28 cellular contexts compared by ENCODE assay signal in the genomic region with DNA sequence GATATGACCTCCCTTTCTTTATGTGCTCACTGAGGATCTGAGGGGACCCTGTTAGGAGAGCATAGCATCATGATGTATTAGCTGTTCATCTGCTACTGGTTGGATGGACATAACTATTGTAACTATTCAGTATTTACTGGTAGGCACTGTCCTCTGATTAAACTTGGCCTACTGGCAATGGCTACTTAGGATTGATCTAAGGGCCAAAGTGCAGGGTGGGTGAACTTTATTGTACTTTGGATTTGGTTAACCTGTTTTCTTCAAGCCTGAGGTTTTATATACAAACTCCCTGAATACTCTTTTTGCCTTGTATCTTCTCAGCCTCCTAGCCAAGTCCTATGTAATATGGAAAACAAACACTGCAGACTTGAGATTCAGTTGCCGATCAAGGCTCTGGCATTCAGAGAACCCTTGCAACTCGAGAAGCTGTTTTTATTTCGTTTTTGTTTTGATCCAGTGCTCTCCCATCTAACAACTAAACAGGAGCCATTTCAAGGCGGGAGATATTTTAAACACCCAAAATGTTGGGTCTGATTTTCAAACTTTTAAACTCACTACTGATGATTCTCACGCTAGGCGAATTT. TPM values are rescaled to one million over a fixed set of nuclear protein-coding genes. Genes with fewer than 3 reads are reported as not detected.
"Had no signal": no experiment of that assay in that cellular context is flagged by ENCODE, and none has a peak within 500 bp of the region (broad histone marks: within the 10 kb centered on the region; RNA-seq: fewer than 3 reads in every experiment).

No MANE protein-coding gene starts in this region.

- H3K79me2 ChIP-seq: parathyroid adenoma had no signal

- H3K9ac ChIP-seq: parathyroid adenoma had no signal

- H2AFZ ChIP-seq: parathyroid adenoma had no signal

- H3K27me3 ChIP-seq: breast epithelium, esophagus muscularis mucosa, right atrium auricular region, uterus had no signal

- H3K4me1 Mint-ChIP-seq: activated naive CD4-positive, alpha-beta T cell treated with anti-CD3 and anti-CD28 coated beads, Interleukin-2, amount 50 U/mL, for 24 hours; activated naive CD8-positive, alpha-beta T cell treated with anti-CD3 and anti-CD28 coated beads, Interleukin-2, amount 50 U/mL, for 24 hours had no signal

- H3K27ac ChIP-seq: breast epithelium, esophagus muscularis mucosa, left lung, neutrophil, parathyroid adenoma, right atrium auricular region, thoracic aorta, uterus, WERI-Rb-1 had no signal

- H3K9me3 ChIP-seq: esophagus muscularis mucosa, left lung, neutrophil, right atrium auricular region, thoracic aorta, uterus had no signal

- DNase-seq: activated CD4-positive, alpha-beta memory T cell treated with anti-CD3 and anti-CD28 coated beads for 36 hours; activated CD4-positive, alpha-beta T cell treated with anti-CD3 and anti-CD28 coated beads for 48 hours; activated naive CD8-positive, alpha-beta T cell treated with anti-CD3 and anti-CD28 coated beads, Interleukin-2, amount 50 U/mL, for 24 hours; activated T-cell treated with anti-CD3 and anti-CD28 coated beads, Interleukin-2, amount 50 U/mL, for 48 hours; amygdala; central memory CD4-positive, alpha-beta T cell; dermis blood vessel endothelial cell; effector CD4-positive, alpha-beta T cell; foreskin melanocyte; kidney glomerular epithelial cell; left lung; stimulated activated CD4-positive, alpha-beta T cell treated with anti-CD3 and anti-CD28 coated beads, Interleukin-2, amount 100 ng/mL, for 48 hours; T-helper 9 cell; uterus; WERI-Rb-1 had no signal

- ATAC-seq: activated CD4-positive, CD25-positive, alpha-beta regulatory T cell treated with anti-CD3 and anti-CD28 coated beads, Interleukin-2, amount 50 U/mL, for 24 hours; activated naive CD8-positive, alpha-beta T cell treated with anti-CD3 and anti-CD28 coated beads, Interleukin-2, amount 50 U/mL, for 24 hours; left lung had no signal

- H3K4me3 Mint-ChIP-seq: activated CD4-positive, alpha-beta memory T cell treated with anti-CD3 and anti-CD28 coated beads for 36 hours; activated naive CD4-positive, alpha-beta T cell treated with anti-CD3 and anti-CD28 coated beads, Interleukin-2, amount 50 U/mL, for 24 hours; activated naive CD8-positive, alpha-beta T cell treated with anti-CD3 and anti-CD28 coated beads, Interleukin-2, amount 50 U/mL, for 24 hours; nephron; stimulated activated naive CD8-positive, alpha-beta T cell treated with anti-CD3 and anti-CD28 coated beads, Interleukin-15, Interleukin-2, amounts not matched to agents 100 ng/mL and 50 ng/mL, for 24 hours; T-helper 1 cell treated with Interleukin-12 subunit alpha and Interleukin-12 subunit beta and Interleukin-4 antibody, amounts not matched to agents 30 μg/mL and 1 μg/mL, for 36 hours; type B pancreatic cell had no signal

- H3K4me1 ChIP-seq: breast epithelium, left lung, parathyroid adenoma, right atrium auricular region, uterus had no signal

- H3K27ac Mint-ChIP-seq: activated CD4-positive, alpha-beta memory T cell treated with anti-CD3 and anti-CD28 coated beads for 36 hours; activated naive CD4-positive, alpha-beta T cell treated with anti-CD3 and anti-CD28 coated beads, Interleukin-2, amount 50 U/mL, for 24 hours; activated naive CD8-positive, alpha-beta T cell treated with anti-CD3 and anti-CD28 coated beads, Interleukin-2, amount 50 U/mL, for 24 hours; activated T-helper 2 cell treated with anti-CD3 and anti-CD28 coated beads, Interferon-gamma antibody, Interleukin-2, Interleukin-4, amounts not matched to agents 10 μg/mL and 5 μg/mL and 100 μg/mL, durations not matched to agents 14 hours and 24 hours and 36 hours; nephron; stimulated activated naive CD8-positive, alpha-beta T cell treated with anti-CD3 and anti-CD28 coated beads, Interleukin-15, Interleukin-2, amounts not matched to agents 100 ng/mL and 50 ng/mL, for 24 hours; T-helper 1 cell treated with Interleukin-12 subunit alpha and Interleukin-12 subunit beta and Interleukin-4 antibody, amounts not matched to agents 30 μg/mL and 1 μg/mL, for 36 hours; type B pancreatic cell had no signal

- H3K9me3 Mint-ChIP-seq: activated CD4-positive, alpha-beta memory T cell treated with anti-CD3 and anti-CD28 coated beads for 36 hours; activated naive CD8-positive, alpha-beta T cell treated with anti-CD3 and anti-CD28 coated beads, Interleukin-2, amount 50 U/mL, for 24 hours; activated T-helper 2 cell treated with anti-CD3 and anti-CD28 coated beads, Interferon-gamma antibody, Interleukin-2, Interleukin-4, amounts not matched to agents 10 μg/mL and 5 μg/mL and 100 μg/mL, durations not matched to agents 14 hours and 24 hours and 36 hours; stimulated activated naive CD8-positive, alpha-beta T cell treated with anti-CD3 and anti-CD28 coated beads, Interleukin-15, Interleukin-2, amounts not matched to agents 100 ng/mL and 50 ng/mL, for 24 hours; T-helper 1 cell treated with Interleukin-12 subunit alpha and Interleukin-12 subunit beta and Interleukin-4 antibody, amounts not matched to agents 30 μg/mL and 1 μg/mL, for 36 hours had no signal

- H3K36me3 Mint-ChIP-seq: activated CD4-positive, alpha-beta memory T cell treated with anti-CD3 and anti-CD28 coated beads for 36 hours; activated naive CD4-positive, alpha-beta T cell treated with anti-CD3 and anti-CD28 coated beads, Interleukin-2, amount 50 U/mL, for 24 hours had no signal

- H3K36me3 ChIP-seq: breast epithelium, esophagus muscularis mucosa, left lung, neutrophil, right atrium auricular region, thoracic aorta, uterus, WERI-Rb-1 had no signal

- H3K4me3 ChIP-seq: breast epithelium, esophagus muscularis mucosa, left lung, right atrium auricular region, thoracic aorta, uterus had no signal

RNA-seq across cellular contexts. Expression of gene GREM1, which starts 14.9 kb away (rescaled TPM):
- total RNA-seq: activated CD4-positive, alpha-beta memory T cell treated with anti-CD3 and anti-CD28 coated beads for 36 hours; activated T-helper 2 cell treated with anti-CD3 and anti-CD28 coated beads, Interferon-gamma antibody, Interleukin-2, Interleukin-4, amounts not matched to agents 10 μg/mL and 5 μg/mL and 100 μg/mL, durations not matched to agents 14 hours and 24 hours and 36 hours had no signal
